Comparison of ENCODE assay signal across 1 cellular context in the genomic region with DNA sequence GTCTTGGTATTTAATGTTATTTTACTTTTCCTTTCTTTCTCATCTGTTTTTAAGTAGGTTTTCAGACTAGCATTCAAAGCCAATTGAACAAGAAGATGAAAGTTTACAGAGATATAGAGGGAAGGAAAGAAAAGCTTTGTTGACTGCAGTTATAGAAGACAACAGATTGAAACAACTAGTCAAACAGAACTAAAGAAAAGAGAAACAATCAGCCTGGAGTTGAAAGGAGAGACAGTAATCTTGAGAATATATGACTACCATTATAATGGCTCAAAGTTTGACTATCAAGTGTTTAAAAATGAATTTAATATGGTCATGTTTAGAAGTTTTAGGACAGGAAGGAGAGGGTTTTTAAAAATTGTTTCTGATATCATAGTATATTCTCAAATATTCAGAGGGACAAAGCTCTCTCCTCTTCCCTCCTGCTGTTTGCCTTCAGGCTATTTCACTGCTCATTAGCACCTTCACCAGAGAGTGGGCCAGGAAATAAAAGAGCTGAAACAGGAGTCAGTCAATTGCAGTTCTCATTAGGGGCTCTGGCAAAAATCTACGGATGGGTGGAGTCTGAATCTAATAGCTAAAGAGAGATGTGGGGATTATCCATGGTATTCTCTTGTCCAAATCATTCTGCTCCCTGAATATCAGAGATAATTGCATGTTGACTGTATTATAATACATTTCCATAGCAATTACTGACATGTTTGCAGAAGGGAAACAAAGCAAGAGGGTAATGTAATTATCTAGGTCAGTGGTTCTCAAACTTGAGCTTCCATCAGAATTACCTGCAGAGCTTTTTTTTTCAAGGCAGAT.
TF ChIP-seq lines count a peak whose summit lies in the region.

No MANE protein-coding gene starts in this region.

TF ChIP-seq in GM23338, 12 proteins besides CTCF, POLR2A, EP300 and RAD21 (continued from another document):
- TF ChIP-seq ZNF462 (CRISPR knock-in tag; IDR thresholded peaks at IDR 0.05), result no peak
- TF ChIP-seq, protein P1, sequence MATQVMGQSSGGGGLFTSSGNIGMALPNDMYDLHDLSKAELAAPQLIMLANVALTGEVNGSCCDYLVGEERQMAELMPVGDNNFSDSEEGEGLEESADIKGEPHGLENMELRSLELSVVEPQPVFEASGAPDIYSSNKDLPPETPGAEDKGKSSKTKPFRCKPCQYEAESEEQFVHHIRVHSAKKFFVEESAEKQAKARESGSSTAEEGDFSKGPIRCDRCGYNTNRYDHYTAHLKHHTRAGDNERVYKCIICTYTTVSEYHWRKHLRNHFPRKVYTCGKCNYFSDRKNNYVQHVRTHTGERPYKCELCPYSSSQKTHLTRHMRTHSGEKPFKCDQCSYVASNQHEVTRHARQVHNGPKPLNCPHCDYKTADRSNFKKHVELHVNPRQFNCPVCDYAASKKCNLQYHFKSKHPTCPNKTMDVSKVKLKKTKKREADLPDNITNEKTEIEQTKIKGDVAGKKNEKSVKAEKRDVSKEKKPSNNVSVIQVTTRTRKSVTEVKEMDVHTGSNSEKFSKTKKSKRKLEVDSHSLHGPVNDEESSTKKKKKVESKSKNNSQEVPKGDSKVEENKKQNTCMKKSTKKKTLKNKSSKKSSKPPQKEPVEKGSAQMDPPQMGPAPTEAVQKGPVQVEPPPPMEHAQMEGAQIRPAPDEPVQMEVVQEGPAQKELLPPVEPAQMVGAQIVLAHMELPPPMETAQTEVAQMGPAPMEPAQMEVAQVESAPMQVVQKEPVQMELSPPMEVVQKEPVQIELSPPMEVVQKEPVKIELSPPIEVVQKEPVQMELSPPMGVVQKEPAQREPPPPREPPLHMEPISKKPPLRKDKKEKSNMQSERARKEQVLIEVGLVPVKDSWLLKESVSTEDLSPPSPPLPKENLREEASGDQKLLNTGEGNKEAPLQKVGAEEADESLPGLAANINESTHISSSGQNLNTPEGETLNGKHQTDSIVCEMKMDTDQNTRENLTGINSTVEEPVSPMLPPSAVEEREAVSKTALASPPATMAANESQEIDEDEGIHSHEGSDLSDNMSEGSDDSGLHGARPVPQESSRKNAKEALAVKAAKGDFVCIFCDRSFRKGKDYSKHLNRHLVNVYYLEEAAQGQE (IDR thresholded peaks at IDR 0.05; ENCODE audit: unreplicated experiment), result no peak
- no peak for TF ChIP-seq EZH2 (IDR thresholded peaks at IDR 0.05; ENCODE audit: low read depth, unreplicated experiment)
TF ChIP-seq in GM23338: peak in this region for 0.
